1 cellular context compared by ENCODE assay signal in genomic region chr16:3283525-3284447, GRCh38.
A peak's percentile ranks its signal among the peaks of the same experiment; 100 is the strongest.
TF ChIP-seq lines count a peak whose summit lies in the region.

No MANE protein-coding gene starts in this region.

TF ChIP-seq in K562, 482 proteins besides CTCF, POLR2A, EP300 and RAD21 (continued from another document and continues in another):
- TF ChIP-seq ZNF318 (IDR thresholded peaks at IDR 0.05; ENCODE audit: borderline replicate concordance in 1 of 2, low read depth in 1 of 2), result no peak
- TF ChIP-seq DPF2 (IDR thresholded peaks at IDR 0.05), result no peak
- TF ChIP-seq PHF21A (IDR thresholded peaks at IDR 0.05; ENCODE audit: borderline replicate concordance, low read depth), result no peak
- TF ChIP-seq ZNF431 (CRISPR knock-in tag; IDR thresholded peaks at IDR 0.05), result no peak
- TF ChIP-seq RREB1 (CRISPR knock-in tag; IDR thresholded peaks at IDR 0.05), result peak; percentile 84; the same call in 1 of the 2 replicates
- no peak for TF ChIP-seq CBX3 (IDR thresholded peaks at IDR 0.05; ENCODE audit: borderline replicate concordance in 1 of 2, low read length in 2 of 2)
- TF ChIP-seq CAMTA2 (CRISPR knock-in tag; conservative IDR thresholded peaks at IDR 0.05), result no peak
- TF ChIP-seq E2F8 (IDR thresholded peaks at IDR 0.05; ENCODE audit: low read depth, partially characterized antibody), result no peak
- TF ChIP-seq ETS1 (conservative IDR thresholded peaks at IDR 0.05; ENCODE audit: control insufficient read depth, low read depth, low read length), result no peak
- TF ChIP-seq SRSF7 (optimal IDR thresholded peaks at IDR 0.05; ENCODE audit: low read depth, low read length), result no peak
- TF ChIP-seq ZNF253 (CRISPR knock-in tag; conservative IDR thresholded peaks at IDR 0.05), result no peak
- 0 out of 2 replicates have a peak, but pooled peaks have one; percentile 51 for TF ChIP-seq ZNF583 (CRISPR knock-in tag; IDR thresholded peaks at IDR 0.05)
- no peak for TF ChIP-seq ZNF695 (CRISPR knock-in tag; IDR thresholded peaks at IDR 0.05)
- TF ChIP-seq TCF7L2 (IDR thresholded peaks at IDR 0.05; ENCODE audit: low read depth, low read length), result no peak
- TF ChIP-seq ELF1 (tag; IDR thresholded peaks at IDR 0.05), result no peak
- no peak for TF ChIP-seq ZNF766 (CRISPR knock-in tag; conservative IDR thresholded peaks at IDR 0.05)
- 0 out of 4 replicates have a peak, but pooled peaks of 1 of the 2 experiments have one; percentile 63 for TF ChIP-seq SRF (CRISPR knock-in tag; IDR thresholded peaks at IDR 0.05)
- peak; percentile 19; the same call in 1 of the 2 replicates for TF ChIP-seq ZNF239 (CRISPR knock-in tag; IDR thresholded peaks at IDR 0.05)
- TF ChIP-seq E2F6 (IDR thresholded peaks at IDR 0.05; ENCODE audit: borderline replicate concordance in 1 of 2, extremely low read depth in 1 of 2, insufficient read depth in 1 of 2, insufficient read length in 1 of 2, low read depth in 1 of 2, low read length in 1 of 2, poor library complexity in 1 of 2, severe bottlenecking in 1 of 2), result no peak
- peak; percentile 36 for TF ChIP-seq RBBP5 (IDR thresholded peaks at IDR 0.05; ENCODE audit: borderline replicate concordance, insufficient read depth, low read length, poor library complexity, severe bottlenecking)
- no peak for TF ChIP-seq HDGF (IDR thresholded peaks at IDR 0.05)
- TF ChIP-seq TRIM28 (IDR thresholded peaks at IDR 0.05), result 0 out of 2 replicates have a peak, but pooled peaks have one; percentile 1
- TF ChIP-seq KLF1 (tag; IDR thresholded peaks at IDR 0.05), result no peak
- no peak for TF ChIP-seq ZNF175 (CRISPR knock-in tag; IDR thresholded peaks at IDR 0.05; ENCODE audit: low read depth)
- TF ChIP-seq EWSR1 (IDR thresholded peaks at IDR 0.05; ENCODE audit: borderline replicate concordance, low read depth, partially characterized antibody), result no peak
- no peak for TF ChIP-seq ATF1 (CRISPR knock-in tag; IDR thresholded peaks at IDR 0.05)
- TF ChIP-seq ATF1 (tag; IDR thresholded peaks at IDR 0.05), result peak; percentile 5
- TF ChIP-seq IFI16 (CRISPR knock-in tag; IDR thresholded peaks at IDR 0.05), result no peak
- TF ChIP-seq ZNF586 (CRISPR knock-in tag; conservative IDR thresholded peaks at IDR 0.05), result no peak
- TF ChIP-seq ZNF444 (CRISPR knock-in tag; IDR thresholded peaks at IDR 0.05), result 0 out of 2 replicates have a peak, but pooled peaks have one; percentile 22
- TF ChIP-seq TAF7 (tag; IDR thresholded peaks at IDR 0.05), result no peak
- no peak for TF ChIP-seq DLX4 (CRISPR knock-in tag; IDR thresholded peaks at IDR 0.05)
- TF ChIP-seq NR2C2 (CRISPR knock-in tag; IDR thresholded peaks at IDR 0.05), result no peak
- TF ChIP-seq NR2C2 (tag; IDR thresholded peaks at IDR 0.05), result peak; percentile 94
- TF ChIP-seq ZC3H8 (IDR thresholded peaks at IDR 0.05), result no peak
- TF ChIP-seq SETDB1 (IDR thresholded peaks at IDR 0.05; ENCODE audit: low read length), result no peak
- TF ChIP-seq ZNF449 (CRISPR knock-in tag; IDR thresholded peaks at IDR 0.05), result 0 out of 2 replicates have a peak, but pooled peaks have one; percentile 30
- TF ChIP-seq ZNF668 (CRISPR knock-in tag; IDR thresholded peaks at IDR 0.05), result no peak
- TF ChIP-seq ZNF165 (CRISPR knock-in tag; IDR thresholded peaks at IDR 0.05; ENCODE audit: borderline replicate concordance), result no peak
- TF ChIP-seq ZNF133 (CRISPR knock-in tag; IDR thresholded peaks at IDR 0.05), result no peak
- 0 out of 2 replicates have a peak, but pooled peaks have one; percentile 26 for TF ChIP-seq NR1H2 (CRISPR knock-in tag; IDR thresholded peaks at IDR 0.05)
